ENCODE assay signal across 25 cellular contexts in genomic region chr5:110019780-110020179, GRCh38.
"Had no signal": no experiment of that assay in that cellular context is flagged by ENCODE, and none has a peak within 500 bp of the region (broad histone marks: within the 10 kb centered on the region; RNA-seq: fewer than 3 reads in every experiment).

No MANE protein-coding gene starts in this region.

- FAIRE-seq: endometrium, islet of Langerhans, keratinocyte had no signal

- H3K36me3 ChIP-seq: colonic mucosa, esophagus squamous epithelium, gastrocnemius medialis, heart right ventricle, left ventricle myocardium inferior, lower lobe of right lung had no signal

- H3K27me3 Mint-ChIP-seq: dendritic cell treated with granulocyte-macrophage colony-stimulating factor and Interleukin-4, amounts not matched to agents 40 ng/mL and 50 ng/mL, for 4 days had no signal

- DNase-seq: colonic mucosa; cortex of kidney; effector CD8-positive, alpha-beta T cell; erythroblast; esophagus squamous epithelium; foreskin fibroblast; foreskin melanocyte; gastrocnemius medialis; glutamatergic neuron; head of caudate nucleus; heart right ventricle; hippocampal formation; left cardiac atrium; left ventricle myocardium inferior; lower lobe of right lung; mesenchymal stem cell; mucosa of descending colon; naive B cell had no signal

- H3K9me3 ChIP-seq: colonic mucosa, esophagus squamous epithelium, gastrocnemius medialis, heart right ventricle, left ventricle myocardium inferior, lower lobe of right lung, mucosa of descending colon had no signal

- H3K27ac Mint-ChIP-seq: dendritic cell treated with granulocyte-macrophage colony-stimulating factor and Interleukin-4, amounts not matched to agents 40 ng/mL and 50 ng/mL, for 4 days; mesothelial cell of epicardium; naive B cell had no signal

- H3K4me3 Mint-ChIP-seq: dendritic cell treated with granulocyte-macrophage colony-stimulating factor and Interleukin-4, amounts not matched to agents 40 ng/mL and 50 ng/mL, for 4 days; mesothelial cell of epicardium; naive B cell had no signal

- H3K27me3 ChIP-seq: colonic mucosa, esophagus squamous epithelium, gastrocnemius medialis, heart right ventricle had no signal

- H3K9me3 Mint-ChIP-seq: dendritic cell treated with granulocyte-macrophage colony-stimulating factor and Interleukin-4, amounts not matched to agents 40 ng/mL and 50 ng/mL, for 4 days had no signal

- H3K4me3 ChIP-seq: colonic mucosa, esophagus squamous epithelium, gastrocnemius medialis, heart right ventricle, left ventricle myocardium inferior, lower lobe of right lung, mucosa of descending colon had no signal

- H3K27ac ChIP-seq: colonic mucosa, epithelial cell of prostate, esophagus squamous epithelium, gastrocnemius medialis, heart right ventricle, left ventricle myocardium inferior, lower lobe of right lung had no signal

- ATAC-seq: esophagus mucosa, gastrocnemius medialis, heart right ventricle, left cardiac atrium, mucosa of descending colon had no signal

- H3K4me1 Mint-ChIP-seq: mesothelial cell of epicardium, naive B cell had no signal

- H3K4me1 ChIP-seq: colonic mucosa, esophagus squamous epithelium, gastrocnemius medialis, heart right ventricle, left ventricle myocardium inferior, lower lobe of right lung had no signal

- H3K36me3 Mint-ChIP-seq: mesothelial cell of epicardium, naive B cell had no signal
